Comparison of ENCODE assay signal across 1 cellular context in the genomic region with DNA sequence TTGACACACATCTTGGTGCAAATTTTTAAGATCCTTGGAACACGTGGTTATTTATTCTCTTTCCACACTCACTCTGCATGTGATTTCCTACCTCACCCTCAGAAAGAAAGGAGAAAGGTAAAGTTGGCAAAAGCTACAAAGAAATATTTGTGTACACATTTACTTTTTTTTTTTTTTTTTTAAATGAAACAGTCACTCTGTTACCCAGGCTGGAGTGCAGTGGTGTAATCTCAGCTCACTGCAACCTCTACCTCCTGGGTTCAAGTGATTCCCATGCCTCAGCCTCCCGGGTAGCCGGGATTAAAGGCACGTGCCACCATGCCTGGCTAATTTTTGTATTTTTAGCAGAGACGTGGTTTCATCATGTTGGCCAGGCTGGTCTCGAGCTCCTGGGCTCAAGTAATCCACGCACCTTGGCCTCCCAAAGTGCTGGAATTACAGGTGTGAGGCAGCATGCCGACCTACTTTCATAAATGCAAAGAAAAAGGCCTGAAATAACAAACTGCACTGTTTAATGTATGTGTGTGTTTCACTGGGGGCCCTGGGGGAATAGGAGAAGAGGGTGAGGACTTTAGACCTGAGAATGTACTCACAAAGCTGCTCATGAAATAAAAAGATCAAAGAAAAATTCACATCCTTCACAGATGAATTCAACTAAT.
TF ChIP-seq lines count a peak whose summit lies in the region.

No MANE protein-coding gene starts in this region.

TF ChIP-seq in HepG2, 621 proteins besides CTCF, POLR2A, EP300 and RAD21 (continued from another document and continues in another):
- TF ChIP-seq, protein P1, sequence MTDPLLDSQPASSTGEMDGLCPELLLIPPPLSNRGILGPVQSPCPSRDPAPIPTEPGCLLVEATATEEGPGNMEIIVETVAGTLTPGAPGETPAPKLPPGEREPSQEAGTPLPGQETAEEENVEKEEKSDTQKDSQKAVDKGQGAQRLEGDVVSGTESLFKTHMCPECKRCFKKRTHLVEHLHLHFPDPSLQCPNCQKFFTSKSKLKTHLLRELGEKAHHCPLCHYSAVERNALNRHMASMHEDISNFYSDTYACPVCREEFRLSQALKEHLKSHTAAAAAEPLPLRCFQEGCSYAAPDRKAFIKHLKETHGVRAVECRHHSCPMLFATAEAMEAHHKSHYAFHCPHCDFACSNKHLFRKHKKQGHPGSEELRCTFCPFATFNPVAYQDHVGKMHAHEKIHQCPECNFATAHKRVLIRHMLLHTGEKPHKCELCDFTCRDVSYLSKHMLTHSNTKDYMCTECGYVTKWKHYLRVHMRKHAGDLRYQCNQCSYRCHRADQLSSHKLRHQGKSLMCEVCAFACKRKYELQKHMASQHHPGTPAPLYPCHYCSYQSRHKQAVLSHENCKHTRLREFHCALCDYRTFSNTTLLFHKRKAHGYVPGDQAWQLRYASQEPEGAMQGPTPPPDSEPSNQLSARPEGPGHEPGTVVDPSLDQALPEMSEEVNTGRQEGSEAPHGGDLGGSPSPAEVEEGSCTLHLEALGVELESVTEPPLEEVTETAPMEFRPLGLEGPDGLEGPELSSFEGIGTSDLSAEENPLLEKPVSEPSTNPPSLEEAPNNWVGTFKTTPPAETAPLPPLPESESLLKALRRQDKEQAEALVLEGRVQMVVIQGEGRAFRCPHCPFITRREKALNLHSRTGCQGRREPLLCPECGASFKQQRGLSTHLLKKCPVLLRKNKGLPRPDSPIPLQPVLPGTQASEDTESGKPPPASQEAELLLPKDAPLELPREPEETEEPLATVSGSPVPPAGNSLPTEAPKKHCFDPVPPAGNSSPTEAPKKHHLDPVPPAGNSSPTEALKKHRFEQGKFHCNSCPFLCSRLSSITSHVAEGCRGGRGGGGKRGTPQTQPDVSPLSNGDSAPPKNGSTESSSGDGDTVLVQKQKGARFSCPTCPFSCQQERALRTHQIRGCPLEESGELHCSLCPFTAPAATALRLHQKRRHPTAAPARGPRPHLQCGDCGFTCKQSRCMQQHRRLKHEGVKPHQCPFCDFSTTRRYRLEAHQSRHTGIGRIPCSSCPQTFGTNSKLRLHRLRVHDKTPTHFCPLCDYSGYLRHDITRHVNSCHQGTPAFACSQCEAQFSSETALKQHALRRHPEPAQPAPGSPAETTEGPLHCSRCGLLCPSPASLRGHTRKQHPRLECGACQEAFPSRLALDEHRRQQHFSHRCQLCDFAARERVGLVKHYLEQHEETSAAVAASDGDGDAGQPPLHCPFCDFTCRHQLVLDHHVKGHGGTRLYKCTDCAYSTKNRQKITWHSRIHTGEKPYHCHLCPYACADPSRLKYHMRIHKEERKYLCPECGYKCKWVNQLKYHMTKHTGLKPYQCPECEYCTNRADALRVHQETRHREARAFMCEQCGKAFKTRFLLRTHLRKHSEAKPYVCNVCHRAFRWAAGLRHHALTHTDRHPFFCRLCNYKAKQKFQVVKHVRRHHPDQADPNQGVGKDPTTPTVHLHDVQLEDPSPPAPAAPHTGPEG (CRISPR knock-in tag; IDR thresholded peaks at IDR 0.05) = no peak
- no peak for TF ChIP-seq DNMT3B (CRISPR knock-in tag; conservative IDR thresholded peaks at IDR 0.05)
- no peak for TF ChIP-seq ZNF652 (CRISPR knock-in tag; IDR thresholded peaks at IDR 0.05; ENCODE audit: borderline replicate concordance, low read depth)
- TF ChIP-seq KLF16 (CRISPR knock-in tag; IDR thresholded peaks at IDR 0.05) = no peak; a peak in 1 of 4 replicates
- TF ChIP-seq REPIN1 (CRISPR knock-in tag; IDR thresholded peaks at IDR 0.05; ENCODE audit: borderline replicate concordance, low read depth) = 0 out of 2 replicates have a peak, but pooled peaks have one; percentile 39
- no peak for TF ChIP-seq ZNF512B (CRISPR knock-in tag; IDR thresholded peaks at IDR 0.05; ENCODE audit: borderline replicate concordance)
- no peak for TF ChIP-seq AHR (CRISPR knock-in tag; IDR thresholded peaks at IDR 0.05)
- no peak for TF ChIP-seq TAF15 (IDR thresholded peaks at IDR 0.05; ENCODE audit: low read depth, low read length, poor library complexity, severe bottlenecking)
- no peak for TF ChIP-seq ZNF335 (CRISPR knock-in tag; IDR thresholded peaks at IDR 0.05)
- no peak for TF ChIP-seq CERS6 (CRISPR knock-in tag; IDR thresholded peaks at IDR 0.05)
- TF ChIP-seq ARID3A (IDR thresholded peaks at IDR 0.05; ENCODE audit: low read depth, low read length) = peak; percentile 79
- TF ChIP-seq BHLHE40 (IDR thresholded peaks at IDR 0.05; ENCODE audit: low read length) = peak; percentile 31; the same call in 1 of the 2 replicates
- TF ChIP-seq ARID4A (CRISPR knock-in tag; IDR thresholded peaks at IDR 0.05; ENCODE audit: borderline replicate concordance) = no peak; the same call in 1 of the 2 replicates
- no peak for TF ChIP-seq EEA1 (CRISPR knock-in tag; IDR thresholded peaks at IDR 0.05; ENCODE audit: borderline replicate concordance)
- no peak for TF ChIP-seq ZNF138 (CRISPR knock-in tag; IDR thresholded peaks at IDR 0.05; ENCODE audit: low read depth)
- TF ChIP-seq ATF2 (CRISPR knock-in tag; IDR thresholded peaks at IDR 0.05) = no peak; the same call in 1 of the 2 replicates
- no peak for TF ChIP-seq STAG1 (CRISPR knock-in tag; IDR thresholded peaks at IDR 0.05)
- no peak for TF ChIP-seq KMT2B (CRISPR knock-in tag; IDR thresholded peaks at IDR 0.05)
- TF ChIP-seq, protein P2, sequence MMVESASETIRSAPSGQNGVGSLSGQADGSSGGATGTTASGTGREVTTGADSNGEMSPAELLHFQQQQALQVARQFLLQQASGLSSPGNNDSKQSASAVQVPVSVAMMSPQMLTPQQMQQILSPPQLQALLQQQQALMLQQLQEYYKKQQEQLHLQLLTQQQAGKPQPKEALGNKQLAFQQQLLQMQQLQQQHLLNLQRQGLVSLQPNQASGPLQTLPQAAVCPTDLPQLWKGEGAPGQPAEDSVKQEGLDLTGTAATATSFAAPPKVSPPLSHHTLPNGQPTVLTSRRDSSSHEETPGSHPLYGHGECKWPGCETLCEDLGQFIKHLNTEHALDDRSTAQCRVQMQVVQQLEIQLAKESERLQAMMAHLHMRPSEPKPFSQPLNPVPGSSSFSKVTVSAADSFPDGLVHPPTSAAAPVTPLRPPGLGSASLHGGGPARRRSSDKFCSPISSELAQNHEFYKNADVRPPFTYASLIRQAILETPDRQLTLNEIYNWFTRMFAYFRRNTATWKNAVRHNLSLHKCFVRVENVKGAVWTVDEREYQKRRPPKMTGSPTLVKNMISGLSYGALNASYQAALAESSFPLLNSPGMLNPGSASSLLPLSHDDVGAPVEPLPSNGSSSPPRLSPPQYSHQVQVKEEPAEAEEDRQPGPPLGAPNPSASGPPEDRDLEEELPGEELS (CRISPR knock-in tag; IDR thresholded peaks at IDR 0.05) = peak; percentile 79
- TF ChIP-seq ZNF574 (CRISPR knock-in tag; IDR thresholded peaks at IDR 0.05) = no peak
